Comparison of ENCODE assay signal across 8 cellular contexts in the genomic region with DNA sequence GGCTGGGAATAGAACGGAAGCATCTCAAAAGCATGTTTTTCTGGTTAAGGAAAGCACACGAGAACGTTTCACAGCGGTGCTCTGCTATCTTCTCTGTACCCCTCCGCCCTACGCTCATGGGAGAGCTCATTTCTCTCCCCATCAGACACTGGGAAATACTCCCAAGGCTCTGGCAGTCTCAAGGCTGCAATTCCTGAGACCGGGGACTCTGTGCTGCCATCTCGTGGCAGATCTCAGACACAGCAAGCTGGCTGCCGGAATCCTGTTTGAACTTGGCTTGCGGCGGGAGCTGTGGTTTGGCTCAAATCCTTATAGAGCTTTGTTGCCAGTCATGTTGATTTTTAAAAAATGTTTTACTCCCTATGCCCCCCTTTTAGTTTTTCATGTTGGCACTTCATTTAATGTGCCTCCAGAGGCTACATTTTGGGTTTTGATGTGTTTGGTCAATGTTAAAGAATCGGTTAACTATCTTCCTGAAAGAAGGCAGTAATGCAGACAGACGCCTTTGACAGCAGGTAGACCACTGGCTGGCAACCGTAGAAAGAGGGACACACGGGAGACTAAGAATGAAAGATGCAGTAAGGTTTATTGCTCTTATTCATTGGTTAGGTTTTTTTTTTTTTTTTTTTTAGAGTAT. TPM values are rescaled to one million over a fixed set of nuclear protein-coding genes. Genes with fewer than 3 reads are reported as not detected.
DNase-seq lines count a peak whose midpoint lies in the region; ATAC-seq and TF ChIP-seq lines count a peak whose summit lies in the region.

No MANE protein-coding gene starts in this region.

- peak overlapping the region; percentile 10; the same call in 1 of the 2 replicates for H3K4me3 ChIP-seq in AG04449 (ENCODE audit: low read depth, low read length)
- no peak overlapping the region for H3K4me3 ChIP-seq in lower leg skin (ENCODE audit: low read depth, poor library complexity, severe bottlenecking)

- DNase-seq in AG04449 (ENCODE audit: low read depth, low spot score) (peak; percentile 52), NCI-H446 (lab: John Stamatoyannopoulos, UW) (peak; percentile 77 to 92), dermis blood vessel endothelial cell (peak; percentile 84), lower leg skin (ENCODE audit: low spot score in 2 of 2) (peak; percentile 73 to 95)
- DNase-seq in activated CD4-positive, alpha-beta T cell treated with anti-CD3 and anti-CD28 coated beads for 48 hours, result peak; percentile 73
- DNase-seq in stimulated activated CD4-positive, alpha-beta T cell treated with anti-CD3 and anti-CD28 coated beads, Interleukin-4, amount 100 ng/mL, for 48 hours (ENCODE audit: low read depth in 2 of 2), result peak; percentile 36 to 54

- intact Hi-C loops in lower leg skin (cut with DNase I; ENCODE audit: low total_unique reads), result loop anchor here (10.0 kb wide), 1 partner anchor 178 kb away; no protein-coding TSS in a partner anchor

- TF ChIP-seq POLR2A in lower leg skin (IDR thresholded peaks at IDR 0.05), result no peak

- 14% methylated on average over 15 of the region's 15 CpGs for WGBS in lower leg skin, 2 donors

- POLR2A ChIA-PET in AG04449 (lab: Yijun Ruan, JAX), result interaction anchor here (0.6 to 1.4 kb wide), 3 partner anchors 28 to 131 kb away, joined by 3 to 5 read pairs (median 3); no protein-coding TSS in a partner anchor

- peak; percentile 93 for TF ChIP-seq CTCF in AG04449 (IDR thresholded peaks at IDR 0.05; ENCODE audit: insufficient read depth, low read length, missing control alignments)
- TF ChIP-seq CTCF in lower leg skin (IDR thresholded peaks at IDR 0.05), result peak in 1 of 3 donors; percentile 75

- CTCF ChIA-PET in AG04449 (lab: Yijun Ruan, JAX), result interaction anchor here (0.5 to 6.6 kb wide), 105 partner anchors 10 to 1168 kb away, joined by 3 to 126 read pairs (median 4); a partner anchor contains a TSS

- ATAC-seq in GM18858 (IDR thresholded peaks at IDR 0.05; ENCODE audit: unreplicated experiment) (peak; percentile 88), HG03139 (IDR thresholded peaks at IDR 0.05; ENCODE audit: unreplicated experiment) (peak; percentile 78)

RNA-seq across cellular contexts. Expression of a gene that starts 27.6 kb away (rescaled TPM):
- total RNA-seq in dermis blood vessel endothelial cell, result 0.70 and 1.0 TPM in 2 replicates
- under 1 TPM; 0.27 to 0.53 (median 0.34) TPM for total RNA-seq in lower leg skin
